In genomic region chr12:124565071-124565491, GRCh38 we compare ENCODE assay signal across 1 cellular context.
TF ChIP-seq lines count a peak whose summit lies in the region.

No MANE protein-coding gene starts in this region.

TF ChIP-seq in GM12878, 131 proteins besides CTCF, POLR2A, EP300 and RAD21:
- TF ChIP-seq, protein P1, sequence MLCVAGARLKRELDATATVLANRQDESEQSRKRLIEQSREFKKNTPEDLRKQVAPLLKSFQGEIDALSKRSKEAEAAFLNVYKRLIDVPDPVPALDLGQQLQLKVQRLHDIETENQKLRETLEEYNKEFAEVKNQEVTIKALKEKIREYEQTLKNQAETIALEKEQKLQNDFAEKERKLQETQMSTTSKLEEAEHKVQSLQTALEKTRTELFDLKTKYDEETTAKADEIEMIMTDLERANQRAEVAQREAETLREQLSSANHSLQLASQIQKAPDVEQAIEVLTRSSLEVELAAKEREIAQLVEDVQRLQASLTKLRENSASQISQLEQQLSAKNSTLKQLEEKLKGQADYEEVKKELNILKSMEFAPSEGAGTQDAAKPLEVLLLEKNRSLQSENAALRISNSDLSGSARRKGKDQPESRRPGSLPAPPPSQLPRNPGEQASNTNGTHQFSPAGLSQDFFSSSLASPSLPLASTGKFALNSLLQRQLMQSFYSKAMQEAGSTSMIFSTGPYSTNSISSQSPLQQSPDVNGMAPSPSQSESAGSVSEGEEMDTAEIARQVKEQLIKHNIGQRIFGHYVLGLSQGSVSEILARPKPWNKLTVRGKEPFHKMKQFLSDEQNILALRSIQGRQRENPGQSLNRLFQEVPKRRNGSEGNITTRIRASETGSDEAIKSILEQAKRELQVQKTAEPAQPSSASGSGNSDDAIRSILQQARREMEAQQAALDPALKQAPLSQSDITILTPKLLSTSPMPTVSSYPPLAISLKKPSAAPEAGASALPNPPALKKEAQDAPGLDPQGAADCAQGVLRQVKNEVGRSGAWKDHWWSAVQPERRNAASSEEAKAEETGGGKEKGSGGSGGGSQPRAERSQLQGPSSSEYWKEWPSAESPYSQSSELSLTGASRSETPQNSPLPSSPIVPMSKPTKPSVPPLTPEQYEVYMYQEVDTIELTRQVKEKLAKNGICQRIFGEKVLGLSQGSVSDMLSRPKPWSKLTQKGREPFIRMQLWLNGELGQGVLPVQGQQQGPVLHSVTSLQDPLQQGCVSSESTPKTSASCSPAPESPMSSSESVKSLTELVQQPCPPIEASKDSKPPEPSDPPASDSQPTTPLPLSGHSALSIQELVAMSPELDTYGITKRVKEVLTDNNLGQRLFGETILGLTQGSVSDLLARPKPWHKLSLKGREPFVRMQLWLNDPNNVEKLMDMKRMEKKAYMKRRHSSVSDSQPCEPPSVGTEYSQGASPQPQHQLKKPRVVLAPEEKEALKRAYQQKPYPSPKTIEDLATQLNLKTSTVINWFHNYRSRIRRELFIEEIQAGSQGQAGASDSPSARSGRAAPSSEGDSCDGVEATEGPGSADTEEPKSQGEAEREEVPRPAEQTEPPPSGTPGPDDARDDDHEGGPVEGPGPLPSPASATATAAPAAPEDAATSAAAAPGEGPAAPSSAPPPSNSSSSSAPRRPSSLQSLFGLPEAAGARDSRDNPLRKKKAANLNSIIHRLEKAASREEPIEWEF (IDR thresholded peaks at IDR 0.05; ENCODE audit: insufficient replicate concordance, low read depth, low read length): peak; percentile 70
- TF ChIP-seq SUZ12 (IDR thresholded peaks at IDR 0.05; ENCODE audit: unreplicated experiment): no peak
